Comparison of ENCODE assay signal across 8 cellular contexts in the genomic region with DNA sequence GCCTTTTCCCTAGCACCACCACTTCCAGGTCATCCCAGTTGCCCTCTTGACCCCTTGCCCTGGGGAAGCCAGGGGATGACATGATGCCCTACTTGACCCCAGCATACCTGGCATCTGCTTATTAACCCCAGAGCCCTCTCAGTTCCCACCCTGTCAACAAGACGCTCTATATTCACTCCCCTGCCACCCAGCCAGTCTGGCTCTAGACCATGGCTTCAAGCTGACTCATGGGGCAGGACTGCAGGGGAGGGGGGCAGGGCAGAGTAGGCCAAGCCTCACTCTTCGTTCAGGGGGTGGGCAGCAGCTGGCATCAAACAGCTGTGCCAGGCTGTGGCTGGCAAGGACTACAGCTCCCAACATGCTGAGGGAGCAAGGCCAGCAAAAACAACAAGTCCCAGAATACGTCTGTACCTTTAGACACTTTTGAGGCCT. TPM values are rescaled to one million over a fixed set of nuclear protein-coding genes. Genes with fewer than 3 reads are reported as not detected.
DNase-seq lines count a peak whose midpoint lies in the region; ATAC-seq and TF ChIP-seq lines count a peak whose summit lies in the region.

No MANE protein-coding gene starts in this region.

- POLR2A ChIA-PET in PC-9 (lab: Charles Lee; ENCODE audit: unreplicated experiment) = no interaction called here

- H3K27me3 Mint-ChIP-seq in neural crest cell (ENCODE audit: low read depth) = no peaks in the 10 kb centered on the region

- H3K4me3 Mint-ChIP-seq in neural crest cell = peak overlapping the region; percentile 94

- 0 out of 2 replicates have a peak, but pooled peaks cover 4% of the 10 kb centered on the region for H3K79me2 ChIP-seq in PC-9 (ENCODE audit: low read depth)

- H3K4me3 ChIP-seq in PC-9 (peak overlapping the region; percentile 81; the same call in 1 of the 2 replicates), epithelial cell of proximal tubule (ENCODE audit: low read depth, low read length) (peak overlapping the region; percentile 97)

- H3K4me1 Mint-ChIP-seq in neural crest cell = peaks cover 48% of the 10 kb centered on the region

- no peaks in the 10 kb centered on the region for H4K20me1 ChIP-seq in PC-9 (ENCODE audit: insufficient read depth)

- H3K36me3 ChIP-seq in PC-9 (ENCODE audit: low read depth) = no peaks in the 10 kb centered on the region

- intact Hi-C loops in PC-9 (cut with micrococcal nuclease; ENCODE audit: unreplicated experiment) = loop anchor here (5.0 to 10.0 kb wide), 2 partner anchors 443 to 494 kb away; partner anchors contain the start of gene TESK1

- peak overlapping the region; percentile 86 for H3K4me2 ChIP-seq in PC-9

- no peak overlapping the region for H2AFZ ChIP-seq in PC-9

- H3K27ac Mint-ChIP-seq in neural crest cell (ENCODE audit: unreplicated experiment) = no peak overlapping the region

- H3K27ac ChIP-seq in PC-9 = no peak overlapping the region

- no TSS peak for BruUV-seq in PC-9 (replicated peaks; lab: Mats Ljungman, UMichigan)

- H3K9me2 ChIP-seq in PC-9 (ENCODE audit: insufficient read depth) = no peaks in the 10 kb centered on the region

- H3F3A ChIP-seq in PC-9 (ENCODE audit: insufficient read depth, low read depth) = peaks cover 3% of the 10 kb centered on the region; the same call in 1 of the 2 replicates

- peak; percentile 48 for DNase-seq in DMS 273 treated with DMSO at 0.1 percent for 48 hours (lab: John Stamatoyannopoulos, UW)
- no peak for DNase-seq in PC-9
- no peak for DNase-seq in epithelial cell of proximal tubule (ENCODE audit: low read depth)
- no peak for DNase-seq in neural crest cell (ENCODE audit: low read depth, low spot score)
- DNase-seq in DMS79 (lab: John Stamatoyannopoulos, UW) = no peak

- peaks cover 33% of the 10 kb centered on the region for H3K4me1 ChIP-seq in PC-9 (replicated peaks; ENCODE audit: insufficient read depth)

- no peak for ATAC-seq in HG02840 (IDR thresholded peaks at IDR 0.05; ENCODE audit: low FRiP score, unreplicated experiment)
- ATAC-seq in HG03439 (IDR thresholded peaks at IDR 0.05; ENCODE audit: unreplicated experiment) = no peak
- ATAC-seq in HG03342 (IDR thresholded peaks at IDR 0.05; ENCODE audit: unreplicated experiment) = no peak

- TF ChIP-seq CTCF in PC-9 (conservative IDR thresholded peaks at IDR 0.05) (no peak), epithelial cell of proximal tubule (conservative IDR thresholded peaks at IDR 0.05; ENCODE audit: low read depth, low read length) (no peak), neural crest cell (conservative IDR thresholded peaks at IDR 0.05) (no peak)

- H3K9me3 Mint-ChIP-seq in neural crest cell = no peaks in the 10 kb centered on the region

- peaks cover 3% of the 10 kb centered on the region for H3K36me3 Mint-ChIP-seq in neural crest cell (ENCODE audit: low read depth)

- no peaks in the 10 kb centered on the region for H3K27me3 ChIP-seq in PC-9 (ENCODE audit: insufficient read depth, low read depth)

- no peaks in the 10 kb centered on the region for H3K9me3 ChIP-seq in PC-9 (ENCODE audit: insufficient read depth, low read depth)

- CTCF ChIA-PET in PC-9 (lab: Charles Lee) = interaction anchor here (0.7 kb wide), 1 partner anchor 9 kb away, joined by 3 read pairs; no protein-coding TSS in a partner anchor

RNA-seq across cellular contexts. Expression of gene ATOSB, which starts 5.3 kb away (rescaled TPM):
- total RNA-seq in PC-9 (2021) (7.1 and 10.5 TPM in 2 replicates), epithelial cell of proximal tubule (14.0 and 27.7 TPM in 2 replicates), neural crest cell (12.2 and 15.2 TPM in 2 replicates)

RNA-seq across cellular contexts. Expression of gene STOML2, which starts 7.4 kb away (rescaled TPM):
- total RNA-seq in PC-9 (2021) (109 and 122 TPM in 2 replicates), epithelial cell of proximal tubule (201 and 268 TPM in 2 replicates), neural crest cell (184 and 186 TPM in 2 replicates)

RNA-seq across cellular contexts. Expression of gene PIGO, which starts 14.0 kb away (rescaled TPM):
- 18.2 and 20.3 TPM in 2 replicates for total RNA-seq in PC-9 (2021)
- total RNA-seq in epithelial cell of proximal tubule = 18.6 and 27.8 TPM in 2 replicates
- total RNA-seq in neural crest cell = 24.3 and 28.3 TPM in 2 replicates

RNA-seq across cellular contexts. Expression of gene FANCG, which starts 30.6 kb away (rescaled TPM):
- total RNA-seq in PC-9 (2021) (45.3 and 48.7 TPM in 2 replicates), epithelial cell of proximal tubule (47.3 and 60.3 TPM in 2 replicates), neural crest cell (115 and 126 TPM in 2 replicates)

RNA-seq across cellular contexts. Expression of gene VCP, which starts 37.9 kb away (rescaled TPM):
- 200 and 216 TPM in 2 replicates for total RNA-seq in PC-9 (2021)
- 244 and 371 TPM in 2 replicates for total RNA-seq in epithelial cell of proximal tubule
- 368 and 374 TPM in 2 replicates for total RNA-seq in neural crest cell
